ENCODE assay signal across 8 cellular contexts in genomic region chr12:62192486-62193250, GRCh38.
DNase-seq lines count a peak whose midpoint lies in the region; ATAC-seq and TF ChIP-seq lines count a peak whose summit lies in the region.

No MANE protein-coding gene starts in this region.

- H3K36me3 ChIP-seq in rectal smooth muscle tissue (ENCODE audit: control insufficient read depth, insufficient read depth, low read length), result no peaks in the 10 kb centered on the region

- no peaks in the 10 kb centered on the region for H3K4me1 ChIP-seq in rectal smooth muscle tissue (ENCODE audit: control insufficient read depth, insufficient read depth, low read length)

- in situ Hi-C loops in GM13976 (cut with MboI; ENCODE audit: low sequenced_read_pairs, unreplicated experiment), result no loop called here
- in situ Hi-C loops in astrocyte of the cerebellum (cut with HindIII; ENCODE audit: low sequenced_read_pairs), result no loop called here

- DNase-seq in GM13976 (ENCODE audit: low spot score) (peak; percentile 80), NCI-H1105 treated with DMSO at 0.1 percent for 48 hours (lab: John Stamatoyannopoulos, UW) (peak; percentile 68), SKM-1 treated with dmso at 0.1 percent for 144 hours (lab: John Stamatoyannopoulos, UW; ENCODE audit: unreplicated experiment) (peak; percentile 44), astrocyte of the cerebellum (ENCODE audit: low read depth) (peak; percentile 79), hippocampal formation (lab: John Stamatoyannopoulos, UW) (peak; percentile 53 to 94)

- H3K27me3 ChIP-seq in rectal smooth muscle tissue (ENCODE audit: control insufficient read depth, insufficient read depth, low read length), result peaks cover 15% of the 10 kb centered on the region

- H3K27ac ChIP-seq in 22Rv1 (no peak overlapping the region), rectal smooth muscle tissue (ENCODE audit: low read depth, low read length) (no peak overlapping the region)

- ATAC-seq in HG02852 (IDR thresholded peaks at IDR 0.05; ENCODE audit: unreplicated experiment), result peak; percentile 88

- TF ChIP-seq CTCF in 22Rv1 (IDR thresholded peaks at IDR 0.05) (peak; percentile 87), GM13976 (IDR thresholded peaks at IDR 0.05; ENCODE audit: borderline replicate concordance, control extremely low read depth, extremely low read depth, insufficient read depth, missing control alignments) (peak; percentile 44), astrocyte of the cerebellum (IDR thresholded peaks at IDR 0.05; ENCODE audit: low read depth, low read length, missing control alignments) (peak; percentile 69)

- peak overlapping the region; percentile 37 for H3K4me3 ChIP-seq in astrocyte of the cerebellum (ENCODE audit: low read depth, low read length)
- H3K4me3 ChIP-seq in rectal smooth muscle tissue (ENCODE audit: low read length), result peak overlapping the region; percentile 62

- H3K9ac ChIP-seq in rectal smooth muscle tissue (ENCODE audit: low read length), result no peak overlapping the region
